In genomic region chr1:170985406-170985805, GRCh38 we compare ENCODE assay signal across 39 cellular contexts. TPM values are rescaled to one million over a fixed set of nuclear protein-coding genes. Genes with fewer than 3 reads are reported as not detected.
"Had no signal": no experiment of that assay in that cellular context is flagged by ENCODE, and none has a peak within 500 bp of the region (broad histone marks: within the 10 kb centered on the region; RNA-seq: fewer than 3 reads in every experiment).

No MANE protein-coding gene starts in this region.

- ATAC-seq: activated naive CD4-positive, alpha-beta T cell treated with anti-CD3 and anti-CD28 coated beads, Interleukin-2, amount 50 U/mL, for 72 hours; activated naive CD8-positive, alpha-beta T cell treated with anti-CD3 and anti-CD28 coated beads, Interleukin-2, amount 50 U/mL, for 24 hours; activated T-cell treated with anti-CD3 and anti-CD28 coated beads, Interleukin-2, amount 50 U/mL, for 4 hours; activated T-cell treated with anti-CD3 and anti-CD28 coated beads, Interleukin-2, amount 50 U/mL, for 72 hours; activated T-helper 17 cell treated with anti-CD3 and anti-CD28 coated beads, Interleukin-2, amount 50 U/mL, for 72 hours; body of pancreas had no signal

- H3K4me3 ChIP-seq: adrenal gland, ascending aorta, body of pancreas, breast epithelium, cardiac muscle cell had no signal

- H3K27me3 ChIP-seq: adrenal gland, ascending aorta, body of pancreas, brain microvascular endothelial cell, breast epithelium, cardiac muscle cell had no signal

- FAIRE-seq: astrocyte, bronchial epithelial cell had no signal

- H3K36me3 ChIP-seq: adrenal gland, ascending aorta, brain microvascular endothelial cell, breast epithelium, cardiac muscle cell had no signal

- H3K9me3 ChIP-seq: adrenal gland, ascending aorta, body of pancreas, breast epithelium had no signal

- H3K27ac ChIP-seq: adrenal gland, ascending aorta, body of pancreas, brain microvascular endothelial cell, breast epithelium, cardiac muscle cell had no signal

- H3K4me1 ChIP-seq: adrenal gland, ascending aorta, body of pancreas, breast epithelium had no signal

- DNase-seq: activated effector memory CD4-positive, alpha-beta T cell treated with anti-CD3 and anti-CD28 coated beads, Interleukin-2, amount 50 U/mL, for 16 hours; activated effector memory CD4-positive, alpha-beta T cell treated with Interleukin-2 at 50 U/mL for 16 hours; activated gamma-delta T cell; activated gamma-delta T cell treated with Interleukin-2 at 50 U/mL for 16 hours; activated naive CD4-positive, alpha-beta T cell; activated naive CD4-positive, alpha-beta T cell treated with anti-CD3 and anti-CD28 coated beads for 36 hours; activated naive CD4-positive, alpha-beta T cell treated with anti-CD3 and anti-CD28 coated beads, Interleukin-2, amount 10 ng/mL, durations not matched to agents 7 days and 5 days; activated naive CD4-positive, alpha-beta T cell treated with anti-CD3 and anti-CD28 coated beads, Interleukin-2, amount 50 U/mL, for 16 hours; activated naive CD4-positive, alpha-beta T cell treated with Interleukin-2 at 50 U/mL for 16 hours; activated naive CD8-positive, alpha-beta T cell treated with anti-CD3 and anti-CD28 coated beads for 36 hours; activated naive CD8-positive, alpha-beta T cell treated with anti-CD3 and anti-CD28 coated beads, Interleukin-2, amount 10 ng/mL, durations not matched to agents 7 days and 5 days; activated naive CD8-positive, alpha-beta T cell treated with anti-CD3 and anti-CD28 coated beads, Interleukin-2, amount 50 U/mL, for 24 hours; activated T-cell treated with anti-CD3 and anti-CD28 coated beads, Interleukin-2, amount 50 U/mL, for 24 hours; activated T-cell treated with anti-CD3 and anti-CD28 coated beads, Interleukin-2, amount 50 U/mL, for 4 hours; activated T-cell treated with anti-CD3 and anti-CD28 coated beads, Interleukin-2, amount 50 U/mL, for 48 hours; activated T-cell treated with anti-CD3 and anti-CD28 coated beads, Interleukin-2, amount 50 U/mL, for 72 hours; adrenal gland; amniotic stem cell; amygdala; anterior cingulate cortex; aorta; body of pancreas; brain microvascular endothelial cell; caudate nucleus; central memory CD4-positive, alpha-beta T cell; cerebellar nuclear complex had no signal

RNA-seq across cellular contexts. Expression of gene MROH9, which starts 50.1 kb away (rescaled TPM):
- total RNA-seq: activated naive CD4-positive, alpha-beta T cell treated with anti-CD3 and anti-CD28 coated beads for 36 hours; activated naive CD4-positive, alpha-beta T cell treated with anti-CD3 and anti-CD28 coated beads, Interleukin-2, amount 50 U/mL, for 72 hours; activated naive CD8-positive, alpha-beta T cell treated with anti-CD3 and anti-CD28 coated beads for 36 hours; activated naive CD8-positive, alpha-beta T cell treated with anti-CD3 and anti-CD28 coated beads, Interleukin-2, amount 10 ng/mL, durations not matched to agents 7 days and 5 days; activated T-cell treated with anti-CD3 and anti-CD28 coated beads, Interleukin-2, amount 50 U/mL, for 4 hours; activated T-cell treated with anti-CD3 and anti-CD28 coated beads, Interleukin-2, amount 50 U/mL, for 72 hours; activated T-helper 1 cell treated with anti-CD3 and anti-CD28 coated beads, Interleukin-12 subunit alpha, Interleukin-12 subunit beta, Interleukin-2, Interleukin-4 antibody, amounts not matched to agents 30 ng/mL and 10 ng/mL and 1 ng/mL, durations not matched to agents 14 hours and 24 hours and 36 hours; activated T-helper 17 cell treated with anti-CD3 and anti-CD28 coated beads, Interleukin-2, amount 50 U/mL, for 72 hours; activated T-helper 2 cell treated with anti-CD3 and anti-CD28 coated beads, Interferon-gamma antibody, Interleukin-2, Interleukin-4, amounts not matched to agents 10 μg/mL and 5 μg/mL and 100 μg/mL, durations not matched to agents 14 hours and 24 hours and 36 hours; adrenal gland; ascending aorta; astrocyte; body of pancreas; breast epithelium; bronchial epithelial cell; cardiac muscle cell; cardiac septum; cerebellum; chondrocyte had no signal
- polyA plus RNA-seq: adipose tissue, adrenal gland, aorta, cardiac muscle cell had no signal
